Comparison of ENCODE assay signal across 8 cellular contexts in genomic region chr15:40038654-40039543, GRCh38. TPM values are rescaled to one million over a fixed set of nuclear protein-coding genes. Genes with fewer than 3 reads are reported as not detected.
DNase-seq lines count a peak whose midpoint lies in the region; ATAC-seq, FAIRE-seq and TF ChIP-seq lines count a peak whose summit lies in the region.

A gene with protein sequence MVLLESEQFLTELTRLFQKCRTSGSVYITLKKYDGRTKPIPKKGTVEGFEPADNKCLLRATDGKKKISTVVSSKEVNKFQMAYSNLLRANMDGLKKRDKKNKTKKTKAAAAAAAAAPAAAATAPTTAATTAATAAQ (minus strand): TSS chr15:40039181. CDS start chr15:40039116, 65 bp downstream.

- peak; percentile 88 for ATAC-seq in HG03439 (IDR thresholded peaks at IDR 0.05; ENCODE audit: unreplicated experiment)

- H3K79me2 ChIP-seq in keratinocyte (ENCODE audit: control insufficient read depth, insufficient read depth, low read length), result peaks cover 23% of the 10 kb centered on the region

- FAIRE-seq in keratinocyte (lab: Jason Lieb, UNC), result no peak

- H3K4me3 ChIP-seq in keratinocyte (ENCODE audit: control insufficient read depth in 2 of 3, extremely low read depth in 1 of 3, insufficient read depth in 2 of 3, low read depth in 1 of 3, low read length in 3 of 3), result peak within 1 kb of the TSS; percentile 78 to 100 (median 90)

- H3K36me3 ChIP-seq in keratinocyte (ENCODE audit: control insufficient read depth in 2 of 2, extremely low read depth in 1 of 2, insufficient read depth in 2 of 2, low read length in 2 of 2), result peaks cover 6 to 14% of the 10 kb centered on the region in 2 experiments

- H3K27ac ChIP-seq in keratinocyte (ENCODE audit: control insufficient read depth, insufficient read depth, low read length), result peak within 1 kb of the TSS; percentile 92

- peaks cover 15% of the 10 kb centered on the region for H3K4me1 ChIP-seq in keratinocyte (ENCODE audit: control insufficient read depth, extremely low read depth, insufficient read depth, low read length)

- TF ChIP-seq CTCF in keratinocyte (optimal IDR thresholded peaks at IDR 0.05 in 1 of 3, IDR thresholded peaks at IDR 0.05 in 1 of 3, conservative IDR thresholded peaks at IDR 0.05 in 1 of 3; ENCODE audit: extremely low read depth in 1 of 3, insufficient read depth in 2 of 3, low read length in 3 of 3), result peak in 1 of 3 experiments; percentile 23

- DNase-seq in Ammon's horn (ENCODE audit: low spot score) (peak; percentile 98), GM19238 (ENCODE audit: insufficient read length, low spot score) (peak; percentile 86), NCI-H510A (lab: John Stamatoyannopoulos, UW) (peak; percentile 78), cerebellar nuclear complex (lab: John Stamatoyannopoulos, UW) (peak; percentile 32 to 89), keratinocyte (ENCODE audit: low read depth, low spot score) (peak; percentile 65)
- DNase-seq in activated CD4-positive, alpha-beta T cell treated with anti-CD3 and anti-CD28 coated beads for 1 hour, result peak; percentile 85
- peak; percentile 89 to 91 (median 89) for DNase-seq in stimulated activated CD4-positive, alpha-beta T cell treated with anti-CD3 and anti-CD28 coated beads, Interleukin-12 subunit alpha, Interleukin-12 subunit beta, amount 100 ng/mL, for 48 hours (ENCODE audit: low read depth in 2 of 3, low spot score in 1 of 3)

- peak within 1 kb of the TSS; percentile 97 for H3K9ac ChIP-seq in keratinocyte (ENCODE audit: control insufficient read depth, extremely low read depth, insufficient read depth, low read length)

- peak within 1 kb of the TSS; percentile 88 for H3K4me2 ChIP-seq in keratinocyte (ENCODE audit: control insufficient read depth, extremely low read depth, insufficient read depth, low read depth, low read length)

- H3K9me1 ChIP-seq in keratinocyte (ENCODE audit: control insufficient read depth, extremely low read depth, insufficient read depth, low read length), result peaks cover 3% of the 10 kb centered on the region

- H4K20me1 ChIP-seq in keratinocyte (ENCODE audit: control insufficient read depth, extremely low read depth, insufficient read depth, low read length), result no peaks in the 10 kb centered on the region

- dilution Hi-C loops in keratinocyte (cut with MboI; ENCODE audit: extremely low pct_ligation_motif_present, low sequenced_read_pairs), result no loop called here

- no peaks in the 10 kb centered on the region for H3K27me3 ChIP-seq in keratinocyte (ENCODE audit: control insufficient read depth, extremely low read depth, insufficient read depth, low read length)

- no peaks in the 10 kb centered on the region for H3K9me3 ChIP-seq in keratinocyte (ENCODE audit: control insufficient read depth, low read depth, low read length)

- H2AFZ ChIP-seq in keratinocyte (ENCODE audit: control insufficient read depth, low read length), result peak within 1 kb of the TSS; percentile 99

RNA-seq across cellular contexts. Expression of the gene that starts here (rescaled TPM):
- 272 to 407 TPM (median 324 TPM) in 3 replicates for polyA plus RNA-seq in keratinocyte
- polyA plus RNA-seq in keratinocyte (2011; ENCODE audit: low read depth), result 2,431 TPM
- 406 and 414 TPM in 2 replicates for polyA plus RNA-seq in keratinocyte (2011; cell fraction: cytosol; rRNA removed)
- 131 and 140 TPM in 2 replicates for polyA plus RNA-seq in keratinocyte (2011; cell fraction: nucleus; rRNA removed)
- polyA plus RNA-seq in keratinocyte (2012; ENCODE audit: low replicate concordance), result 226 and 292 TPM in 2 replicates
- 16.3 to 86.8 TPM (median 71.1 TPM) in 3 replicates for polyA minus RNA-seq in keratinocyte
- polyA minus RNA-seq in keratinocyte (2011; cell fraction: cytosol; rRNA and poly(A)+ RNA removed), result 121 TPM
- polyA minus RNA-seq in keratinocyte (2011; cell fraction: nucleus; rRNA and poly(A)+ RNA removed), result 18.7 and 29.6 TPM in 2 replicates

Comparison
In these comparisons a context has a peak if more than half of its experiments do, and no peak if none do; other contexts are left out.
1. Peak in every context shown above with its lines: DNase-seq, ATAC-seq, H3K4me3 ChIP-seq and H3K27ac ChIP-seq.